1 cellular context compared by ENCODE assay signal in genomic region chr12:1810931-1811280, GRCh38.
TF ChIP-seq lines count a peak whose summit lies in the region.

No MANE protein-coding gene starts in this region.

TF ChIP-seq in IMR-90, 13 proteins besides CTCF, POLR2A, EP300 and RAD21 (continued from another document):
- TF ChIP-seq MAZ (IDR thresholded peaks at IDR 0.05; ENCODE audit: borderline replicate concordance, low read depth, low read length) (no peak), SMC3 (IDR thresholded peaks at IDR 0.05; ENCODE audit: low read depth, low read length) (no peak)
